Comparison of ENCODE assay signal across 24 cellular contexts in genomic region chr2:4002841-4003403, GRCh38.
"Had no signal": no experiment of that assay in that cellular context is flagged by ENCODE, and none has a peak within 500 bp of the region (broad histone marks: within the 10 kb centered on the region; RNA-seq: fewer than 3 reads in every experiment).

No MANE protein-coding gene starts in this region.

- H3K4me1 ChIP-seq: SJSA1 had no signal

- ATAC-seq: K562, T-cell had no signal

- FAIRE-seq: K562, RCC 7860 had no signal

- H3K36me3 ChIP-seq: SJSA1 had no signal

- H3K9me3 ChIP-seq: SK-N-SH had no signal

- H3K4me3 ChIP-seq: K562, SJSA1 had no signal

- DNase-seq: Kasumi-1, MM.1S, NCI-H1092 treated with DMSO at 0.1 percent for 48 hours, NCI-H1436, NCI-H187, NCI-H2029, NCI-H2081 treated with DMSO at 0.1 percent for 48 hours, NCI-H2171, NCI-H226, NCI-H446, NCI-H510A, NCI-H524 treated with DMSO at 0.1 percent for 48 hours, NCI-H69, NCI-H774, Right ventricle myocardium superior, RPMI8226, SIG-M5, SK-N-SH, SW 1271, T-cell had no signal

- H3K27ac ChIP-seq: KMS-11, SJSA1 had no signal

- H3K9ac ChIP-seq: KMS-11, SK-N-SH had no signal

- H3K4me2 ChIP-seq: KMS-11, SK-N-SH had no signal

- H3K27me3 ChIP-seq: SJSA1 had no signal
